ENCODE assay signal across 17 cellular contexts in genomic region chr1:229107302-229107815, GRCh38.
"Had no signal": no experiment of that assay in that cellular context is flagged by ENCODE, and none has a peak within 500 bp of the region (broad histone marks: within the 10 kb centered on the region; RNA-seq: fewer than 3 reads in every experiment).

No MANE protein-coding gene starts in this region.

- ATAC-seq: mucosa of descending colon had no signal

- H3K27me3 ChIP-seq: breast epithelium, esophagus muscularis mucosa, neural progenitor cell, pancreas had no signal

- H3K9me3 ChIP-seq: breast epithelium, esophagus muscularis mucosa, mucosa of descending colon, pancreas had no signal

- DNase-seq: activated CD4-positive, alpha-beta T cell treated with anti-CD3 and anti-CD28 coated beads for 1 hour; activated CD4-positive, alpha-beta T cell treated with anti-CD3 and anti-CD28 coated beads, Interleukin-2, amount 50 U/mL, for 4 hours; activated effector memory CD4-positive, alpha-beta T cell treated with anti-CD3 and anti-CD28 coated beads, Interleukin-2, amount 50 U/mL, for 16 hours; activated naive CD4-positive, alpha-beta T cell treated with anti-CD3 and anti-CD28 coated beads, Interleukin-2, amount 50 U/mL, for 16 hours; activated T-cell treated with anti-CD3 and anti-CD28 coated beads, Interleukin-2, amount 50 U/mL, for 72 hours; cerebellar nuclear complex; effector CD4-positive, alpha-beta T cell; mucosa of descending colon; naive B cell; pancreas; stimulated activated CD4-positive, alpha-beta T cell treated with anti-CD3 and anti-CD28 coated beads, Interleukin-12 subunit alpha, Interleukin-12 subunit beta, amount 100 ng/mL, for 4 hours; stimulated activated CD4-positive, alpha-beta T cell treated with anti-CD3 and anti-CD28 coated beads, Interleukin-1b, Interleukin-23, amount 100 ng/mL, for 48 hours; stimulated activated naive CD4-positive, alpha-beta T cell treated with Interleukin-2 at 50 U/mL for 16 hours; WERI-Rb-1 had no signal

- H3K9ac ChIP-seq: neural progenitor cell had no signal

- H2AFZ ChIP-seq: neural progenitor cell had no signal

- H3K27ac ChIP-seq: breast epithelium, esophagus muscularis mucosa, neural progenitor cell, pancreas, WERI-Rb-1 had no signal

- H3K4me3 ChIP-seq: breast epithelium, esophagus muscularis mucosa, mucosa of descending colon, neural progenitor cell, pancreas had no signal

- H3K4me1 ChIP-seq: breast epithelium had no signal

- H3K36me3 ChIP-seq: breast epithelium, esophagus muscularis mucosa, neural progenitor cell, pancreas, WERI-Rb-1 had no signal

- H3K4me2 ChIP-seq: neural progenitor cell had no signal
